28 cellular contexts compared by ENCODE assay signal in genomic region chr4:176799653-176800052, GRCh38. TPM values are rescaled to one million over a fixed set of nuclear protein-coding genes. Genes with fewer than 3 reads are reported as not detected.
"Had no signal": no experiment of that assay in that cellular context is flagged by ENCODE, and none has a peak within 500 bp of the region (broad histone marks: within the 10 kb centered on the region; RNA-seq: fewer than 3 reads in every experiment).

No MANE protein-coding gene starts in this region.

- H3K27me3 ChIP-seq: brain microvascular endothelial cell, dorsolateral prefrontal cortex, foreskin keratinocyte, gastrocnemius medialis, heart left ventricle had no signal

- ATAC-seq: activated CD4-positive, CD25-positive, alpha-beta regulatory T cell treated with anti-CD3 and anti-CD28 coated beads, Interleukin-2, amount 50 U/mL, for 24 hours; activated CD8-positive, alpha-beta T cell treated with anti-CD3 and anti-CD28 coated beads for 36 hours; activated T-cell treated with anti-CD3 and anti-CD28 coated beads, Interleukin-2, amount 50 U/mL, for 4 hours; activated T-helper 17 cell treated with anti-CD3 and anti-CD28 coated beads, Interleukin-2, amount 50 U/mL, for 72 hours; esophagus mucosa; foreskin keratinocyte; gastrocnemius medialis; heart left ventricle had no signal

- H3K9me3 ChIP-seq: gastrocnemius medialis, heart left ventricle had no signal

- H3K27ac ChIP-seq: brain microvascular endothelial cell, coronary artery, dorsolateral prefrontal cortex, foreskin keratinocyte, gastrocnemius medialis, heart left ventricle, WERI-Rb-1 had no signal

- H3K4me1 ChIP-seq: gastrocnemius medialis, heart left ventricle had no signal

- DNase-seq: activated B cell treated with CpG ODN at 0.5 μM for 24 hours; activated CD4-positive, alpha-beta T cell treated with anti-CD3 and anti-CD28 coated beads for 48 hours; activated CD4-positive, alpha-beta T cell treated with anti-CD3 and anti-CD28 coated beads, Interleukin-2, amount 50 U/mL, for 1 hour; activated CD4-positive, alpha-beta T cell treated with anti-CD3 and anti-CD28 coated beads, Interleukin-2, amount 50 U/mL, for 48 hours; activated CD8-positive, alpha-beta memory T cell treated with anti-CD3 and anti-CD28 coated beads for 24 hours; activated CD8-positive, alpha-beta T cell treated with anti-CD3 and anti-CD28 coated beads for 36 hours; activated effector memory CD4-positive, alpha-beta T cell treated with Interleukin-2 at 50 U/mL for 16 hours; activated gamma-delta T cell treated with Interleukin-2 at 50 U/mL for 16 hours; activated naive CD4-positive, alpha-beta T cell treated with anti-CD3 and anti-CD28 coated beads, Interleukin-2, amount 50 U/mL, for 16 hours; activated naive CD4-positive, alpha-beta T cell treated with Interleukin-2 at 50 U/mL for 16 hours; activated T-cell treated with anti-CD3 and anti-CD28 coated beads, Interleukin-2, amount 50 U/mL, for 4 hours; amniotic stem cell; aorta; brain microvascular endothelial cell; dorsolateral prefrontal cortex; effector memory CD4-positive, alpha-beta T cell; endodermal cell; foreskin keratinocyte; gastrocnemius medialis; glutamatergic neuron; heart left ventricle; hypothalamus; T1000; WERI-Rb-1 had no signal

- H3K36me3 ChIP-seq: brain microvascular endothelial cell, gastrocnemius medialis, heart left ventricle, WERI-Rb-1 had no signal

- H3K4me3 ChIP-seq: coronary artery, dorsolateral prefrontal cortex, gastrocnemius medialis, heart left ventricle had no signal

RNA-seq across cellular contexts. Expression of gene VEGFC, which starts 6.9 kb away (rescaled TPM):
- total RNA-seq: activated B cell treated with CpG ODN at 0.5 μM for 24 hours; activated CD8-positive, alpha-beta T cell treated with anti-CD3 and anti-CD28 coated beads for 36 hours; activated T-helper 17 cell treated with anti-CD3 and anti-CD28 coated beads, Interleukin-2, amount 50 U/mL, for 72 hours had no signal
